20 cellular contexts compared by ENCODE assay signal in genomic region chr13:112679932-112680677, GRCh38.
"Had no signal": no experiment of that assay in that cellular context is flagged by ENCODE, and none has a peak within 500 bp of the region (broad histone marks: within the 10 kb centered on the region; RNA-seq: fewer than 3 reads in every experiment).

No MANE protein-coding gene starts in this region.

- H3K4me2 ChIP-seq: smooth muscle cell had no signal

- H3K4me3 Mint-ChIP-seq: activated CD8-positive, alpha-beta T cell treated with anti-CD3 and anti-CD28 coated beads, Interleukin-2, amount 10 ng/mL, durations not matched to agents 7 days and 5 days; activated naive CD8-positive, alpha-beta T cell treated with anti-CD3 and anti-CD28 coated beads, Interleukin-2, amount 10 ng/mL, durations not matched to agents 7 days and 5 days; dendritic cell treated with granulocyte-macrophage colony-stimulating factor and Interleukin-4, amounts not matched to agents 40 ng/mL and 50 ng/mL, for 4 days; effector memory CD8-positive, alpha-beta T cell; immature natural killer cell; naive thymus-derived CD8-positive, alpha-beta T cell; T-helper 1 cell treated with Interleukin-12 subunit alpha and Interleukin-12 subunit beta and Interleukin-4 antibody, amounts not matched to agents 30 μg/mL and 1 μg/mL, for 36 hours; WTC11 had no signal

- FAIRE-seq: frontal cortex had no signal

- ATAC-seq: activated CD8-positive, alpha-beta T cell treated with anti-CD3 and anti-CD28 coated beads, Interleukin-2, amount 10 ng/mL, durations not matched to agents 7 days and 5 days; effector memory CD8-positive, alpha-beta T cell; naive thymus-derived CD8-positive, alpha-beta T cell; psoas muscle; WTC11 had no signal

- DNase-seq: activated CD4-positive, alpha-beta T cell treated with anti-CD3 and anti-CD28 coated beads for 4 hours; activated CD8-positive, alpha-beta T cell treated with anti-CD3 and anti-CD28 coated beads, Interleukin-2, amount 10 ng/mL, durations not matched to agents 7 days and 5 days; activated naive CD4-positive, alpha-beta T cell; activated naive CD8-positive, alpha-beta T cell treated with anti-CD3 and anti-CD28 coated beads, Interleukin-2, amount 10 ng/mL, durations not matched to agents 7 days and 5 days; cerebellar nuclear complex; effector memory CD8-positive, alpha-beta T cell; immature natural killer cell; mammary epithelial cell; occipital lobe; psoas muscle; stimulated activated CD4-positive, alpha-beta T cell treated with anti-CD3 and anti-CD28 coated beads, Interleukin-4, amount 100 ng/mL, for 4 hours; thyroid gland had no signal

- H3K36me3 ChIP-seq: right lobe of liver, thyroid gland had no signal

- H3K4me1 Mint-ChIP-seq: activated naive CD8-positive, alpha-beta T cell treated with anti-CD3 and anti-CD28 coated beads, Interleukin-2, amount 10 ng/mL, durations not matched to agents 7 days and 5 days; immature natural killer cell had no signal

- H3K4me1 ChIP-seq: psoas muscle had no signal

- H3K27me3 ChIP-seq: right lobe of liver, thyroid gland had no signal

- H3K4me3 ChIP-seq: psoas muscle, right lobe of liver, smooth muscle cell, thyroid gland had no signal

- H3K27ac Mint-ChIP-seq: activated CD8-positive, alpha-beta T cell treated with anti-CD3 and anti-CD28 coated beads, Interleukin-2, amount 10 ng/mL, durations not matched to agents 7 days and 5 days; activated naive CD8-positive, alpha-beta T cell treated with anti-CD3 and anti-CD28 coated beads, Interleukin-2, amount 10 ng/mL, durations not matched to agents 7 days and 5 days; dendritic cell treated with granulocyte-macrophage colony-stimulating factor and Interleukin-4, amounts not matched to agents 40 ng/mL and 50 ng/mL, for 4 days; effector memory CD8-positive, alpha-beta T cell; immature natural killer cell; naive thymus-derived CD8-positive, alpha-beta T cell; T-helper 1 cell treated with Interleukin-12 subunit alpha and Interleukin-12 subunit beta and Interleukin-4 antibody, amounts not matched to agents 30 μg/mL and 1 μg/mL, for 36 hours; WTC11 had no signal

- H3K36me3 Mint-ChIP-seq: activated naive CD8-positive, alpha-beta T cell treated with anti-CD3 and anti-CD28 coated beads, Interleukin-2, amount 10 ng/mL, durations not matched to agents 7 days and 5 days; immature natural killer cell; naive thymus-derived CD8-positive, alpha-beta T cell had no signal

- H3K9me3 Mint-ChIP-seq: activated naive CD8-positive, alpha-beta T cell treated with anti-CD3 and anti-CD28 coated beads, Interleukin-2, amount 10 ng/mL, durations not matched to agents 7 days and 5 days; dendritic cell treated with granulocyte-macrophage colony-stimulating factor and Interleukin-4, amounts not matched to agents 40 ng/mL and 50 ng/mL, for 4 days; effector memory CD8-positive, alpha-beta T cell; immature natural killer cell; naive thymus-derived CD8-positive, alpha-beta T cell; T-helper 1 cell treated with Interleukin-12 subunit alpha and Interleukin-12 subunit beta and Interleukin-4 antibody, amounts not matched to agents 30 μg/mL and 1 μg/mL, for 36 hours had no signal

- H3K9me3 ChIP-seq: psoas muscle, right lobe of liver, thyroid gland had no signal

- H3K27ac ChIP-seq: epithelial cell of prostate, psoas muscle, right lobe of liver, thyroid gland had no signal
